ENCODE assay signal across 21 cellular contexts in genomic region chr3:72909591-72909990, GRCh38. TPM values are rescaled to one million over a fixed set of nuclear protein-coding genes. Genes with fewer than 3 reads are reported as not detected.
DNase-seq lines count a peak whose midpoint lies in the region; ATAC-seq and TF ChIP-seq lines count a peak whose summit lies in the region.
"Had no signal": no experiment of that assay in that cellular context is flagged by ENCODE, and none has a peak within 500 bp of the region (broad histone marks: within the 10 kb centered on the region; RNA-seq: fewer than 3 reads in every experiment).

No MANE protein-coding gene starts in this region.

- H3K9me3 ChIP-seq in parathyroid adenoma (ENCODE audit: control insufficient read depth, low read length) (no peaks in the 10 kb centered on the region), tibial artery (no peaks in the 10 kb centered on the region), transverse colon (no peaks in the 10 kb centered on the region)
- H3K9me3 ChIP-seq: BE2C had no signal

- peak overlapping the region; percentile 3 for H3K4me3 Mint-ChIP-seq in chondrocyte (ENCODE audit: unreplicated experiment)
- H3K4me3 Mint-ChIP-seq: CD4-positive, CD25-positive, alpha-beta regulatory T cell; CD8-positive, alpha-beta memory T cell; HFFc6 had no signal

- intact Hi-C loops in tibial artery (cut with DNase I; ENCODE audit: low total_unique reads) (no loop called here), transverse colon (cut with DNase I; ENCODE audit: low total_unique reads) (no loop called here), Right ventricle myocardium superior (cut with DNase I) (no loop called here)

- H3K27me3 ChIP-seq in parathyroid adenoma (ENCODE audit: control insufficient read depth, insufficient read depth, low read length) (no peaks in the 10 kb centered on the region), tibial artery (no peaks in the 10 kb centered on the region), transverse colon (no peaks in the 10 kb centered on the region)
- H3K27me3 ChIP-seq: BE2C had no signal

- H3K9ac ChIP-seq in parathyroid adenoma = peak overlapping the region; percentile 19

- H3K79me2 ChIP-seq in parathyroid adenoma = no peaks in the 10 kb centered on the region

- H3K4me1 Mint-ChIP-seq in chondrocyte (ENCODE audit: low read depth) = peaks cover 76% of the 10 kb centered on the region
- H3K4me1 Mint-ChIP-seq: CD4-positive, CD25-positive, alpha-beta regulatory T cell; CD8-positive, alpha-beta memory T cell had no signal

- H3K4me3 ChIP-seq in parathyroid adenoma (ENCODE audit: low read depth, low read length) = no peak overlapping the region
- no peak overlapping the region for H3K4me3 ChIP-seq in tibial artery
- H3K4me3 ChIP-seq in transverse colon = no peak overlapping the region
- H3K4me3 ChIP-seq: GM12878 had no signal

- peaks cover 13% of the 10 kb centered on the region for H3K36me3 Mint-ChIP-seq in chondrocyte (ENCODE audit: low read depth)
- H3K36me3 Mint-ChIP-seq: CD4-positive, CD25-positive, alpha-beta regulatory T cell; CD8-positive, alpha-beta memory T cell had no signal

- in situ Hi-C loops in transverse colon (cut with MboI; ENCODE audit: low pct_ligation_motif_present in 1 of 4, low pct_unique_long_range_greater_than_20kb in 1 of 4, low sequenced_read_pairs in 3 of 4) = no loop called here

- TF ChIP-seq CTCF in chondrocyte (IDR thresholded peaks at IDR 0.05) (no peak), parathyroid adenoma (IDR thresholded peaks at IDR 0.05) (no peak), tibial artery (IDR thresholded peaks at IDR 0.05) (no peak), transverse colon (IDR thresholded peaks at IDR 0.05) (no peak)

- no peak for TF ChIP-seq EP300 in transverse colon (IDR thresholded peaks at IDR 0.05; ENCODE audit: low read depth)

- peaks cover 2% of the 10 kb centered on the region for H3K9me3 Mint-ChIP-seq in chondrocyte (ENCODE audit: low read depth)
- H3K9me3 Mint-ChIP-seq: HFFc6 had no signal

- no peaks in the 10 kb centered on the region for H3K27me3 Mint-ChIP-seq in chondrocyte (ENCODE audit: low read depth)

- H3K36me3 ChIP-seq in parathyroid adenoma (ENCODE audit: control insufficient read depth, insufficient read depth, low read length) (no peaks in the 10 kb centered on the region), tibial artery (no peaks in the 10 kb centered on the region), transverse colon (no peaks in the 10 kb centered on the region)
- H3K36me3 ChIP-seq: BE2C had no signal

- H3K4me2 ChIP-seq in parathyroid adenoma (ENCODE audit: low read length) = no peak overlapping the region

- ATAC-seq in Right ventricle myocardium superior (ENCODE audit: poor library complexity) = no peak
- ATAC-seq: GM12878, HCT116 had no signal

- TF ChIP-seq POLR2A in transverse colon (IDR thresholded peaks at IDR 0.05) = no peak

- no peaks in the 10 kb centered on the region for H3K4me1 ChIP-seq in parathyroid adenoma
- H3K4me1 ChIP-seq in tibial artery = peaks cover 0 to 53% (median 27%) of the 10 kb centered on the region in 4 donors
- H3K4me1 ChIP-seq in transverse colon = peaks cover 0 to 7% (median 4%) of the 10 kb centered on the region in 4 donors
- H3K4me1 ChIP-seq: BE2C had no signal

- no peak for DNase-seq in chondrocyte (ENCODE audit: low spot score)
- no peak for DNase-seq in tibial artery
- DNase-seq in nucleus accumbens (lab: John Stamatoyannopoulos, UW) = no peak
- no peak for DNase-seq in transverse colon
- DNase-seq in Right ventricle myocardium superior = no peak
- DNase-seq: ACHN; BE2C; C1 segment of cervical spinal cord; CD4-positive, CD25-positive, alpha-beta regulatory T cell; CD8-positive, alpha-beta memory T cell; COR-L47; DMS 273 treated with DMSO at 0.1 percent for 48 hours; DMS53; DND-41; EL; GOT3; H7; HFFc6 had no signal

- 91 to 100% methylated on average over 1 to 3 of the region's 3 CpGs for WGBS in transverse colon (ENCODE audit: low coverage in 1 of 2), 2 donors

- H3K27ac Mint-ChIP-seq in chondrocyte (ENCODE audit: unreplicated experiment) = peak overlapping the region; percentile 86
- H3K27ac Mint-ChIP-seq: CD4-positive, CD25-positive, alpha-beta regulatory T cell; CD8-positive, alpha-beta memory T cell; HFFc6 had no signal

- H3K27ac ChIP-seq in parathyroid adenoma (no peak overlapping the region), tibial artery (peak overlapping the region; percentile 45 to 61), transverse colon (no peak overlapping the region)

- H2AFZ ChIP-seq in parathyroid adenoma = no peak overlapping the region

RNA-seq across cellular contexts. Expression of gene GXYLT2, which starts 21.7 kb away (rescaled TPM):
- total RNA-seq in chondrocyte (93.0 to 140 TPM (median 99.3 TPM) in 3 replicates), transverse colon (10 to 100 TPM in 2 of 4 donors, 1 to 10 TPM in 2; 1.5 to 12.5 (median 7.5) TPM), Right ventricle myocardium superior (10.2 TPM)
- total RNA-seq: CD8-positive, alpha-beta memory T cell had no signal

Comparison
In these comparisons a context has a peak if more than half of its experiments do, and no peak if none do; other contexts are left out.
1. H3K27ac ChIP-seq: peak in tibial artery (2 of 2); none in parathyroid adenoma (single experiment) and transverse colon (0 of 4).